Comparison of ENCODE assay signal across 8 cellular contexts in genomic region chr13:45341799-45342584, GRCh38. TPM values are rescaled to one million over a fixed set of nuclear protein-coding genes. Genes with fewer than 3 reads are reported as not detected.
DNase-seq lines count a peak whose midpoint lies in the region; ATAC-seq and TF ChIP-seq lines count a peak whose summit lies in the region.

No MANE protein-coding gene starts in this region.

- TF ChIP-seq POLR2A in vagina (IDR thresholded peaks at IDR 0.05), result no peak

- H3K27ac ChIP-seq in effector memory CD4-positive, alpha-beta T cell (ENCODE audit: insufficient read depth, low read length, poor library complexity, severe bottlenecking), result peak overlapping the region; percentile 90
- H3K27ac ChIP-seq in vagina, result peak overlapping the region; percentile 100

- no peaks in the 10 kb centered on the region for H3K27me3 ChIP-seq in effector memory CD4-positive, alpha-beta T cell (replicated peaks; ENCODE audit: control insufficient read depth, insufficient read depth, low read length, poor library complexity, severe bottlenecking)
- no peaks in the 10 kb centered on the region for H3K27me3 ChIP-seq in vagina

- peaks cover 40% of the 10 kb centered on the region for H3K36me3 ChIP-seq in effector memory CD4-positive, alpha-beta T cell (ENCODE audit: control insufficient read depth, insufficient read depth, low read length)
- H3K36me3 ChIP-seq in vagina, result peaks cover 0 to 31% of the 10 kb centered on the region in 2 donors

- ATAC-seq in GM18868 (IDR thresholded peaks at IDR 0.05; ENCODE audit: unreplicated experiment), result no peak

- H3K4me1 ChIP-seq in effector memory CD4-positive, alpha-beta T cell (ENCODE audit: control insufficient read depth, insufficient read depth, low read length, poor library complexity, severe bottlenecking), result peaks cover 32% of the 10 kb centered on the region
- H3K4me1 ChIP-seq in vagina, result peaks cover 46% of the 10 kb centered on the region

- DNase-seq in NCI-H82 (lab: John Stamatoyannopoulos, UW), result peak; percentile 86
- no peak for DNase-seq in NCI-H82 treated with DMSO at 0.1 percent for 48 hours (lab: John Stamatoyannopoulos, UW; ENCODE audit: unreplicated experiment)
- peak; percentile 32 for DNase-seq in SIG-M5 (lab: John Stamatoyannopoulos, UW)
- DNase-seq in effector memory CD4-positive, alpha-beta T cell, result no peak
- peak; percentile 49 for DNase-seq in midbrain (lab: John Stamatoyannopoulos, UW)
- no peak for DNase-seq in vagina (ENCODE audit: extremely low spot score in 2 of 2)
- no peak for DNase-seq in KG1 (lab: John Stamatoyannopoulos, UW)

- H3K4me3 ChIP-seq in effector memory CD4-positive, alpha-beta T cell (ENCODE audit: insufficient read depth, low read depth, low read length, poor library complexity, severe bottlenecking), result peak overlapping the region; percentile 85
- peak overlapping the region; percentile 99 to 100 for H3K4me3 ChIP-seq in vagina

- H3K9me3 ChIP-seq in effector memory CD4-positive, alpha-beta T cell (ENCODE audit: control insufficient read depth, low read length), result no peaks in the 10 kb centered on the region
- H3K9me3 ChIP-seq in vagina, result no peaks in the 10 kb centered on the region

- intact Hi-C loops in vagina (cut with DNase I), result no loop called here

- no peak for TF ChIP-seq CTCF in vagina (IDR thresholded peaks at IDR 0.05)

RNA-seq across cellular contexts. Expression of gene TPT1, which starts 1.0 kb away (rescaled TPM):
- 3,952 TPM for total RNA-seq in vagina

Comparison
In these comparisons a context has a peak if more than half of its experiments do, and no peak if none do; other contexts are left out.
1. DNase-seq: peak in NCI-H82 (single experiment), SIG-M5 (single experiment) and midbrain (single experiment); none in NCI-H82 treated with DMSO at 0.1 percent for 48 hours (single experiment), effector memory CD4-positive, alpha-beta T cell (0 of 3), vagina (0 of 2) and KG1 (single experiment).